In genomic region chr12:54282949-54283593, GRCh38 we compare ENCODE assay signal across 8 cellular contexts. TPM values are rescaled to one million over a fixed set of nuclear protein-coding genes. Genes with fewer than 3 reads are reported as not detected.
DNase-seq lines count a peak whose midpoint lies in the region; ATAC-seq, FAIRE-seq and TF ChIP-seq lines count a peak whose summit lies in the region.

No MANE protein-coding gene starts in this region.

- no peaks in the 10 kb centered on the region for H3K9me3 Mint-ChIP-seq in activated naive CD4-positive, alpha-beta T cell treated with anti-CD3 and anti-CD28 coated beads for 36 hours
- H3K9me3 Mint-ChIP-seq in activated naive CD4-positive, alpha-beta T cell treated with anti-CD3 and anti-CD28 coated beads, Interleukin-2, amount 50 U/mL, for 72 hours = no peaks in the 10 kb centered on the region
- H3K9me3 Mint-ChIP-seq in activated CD8-positive, alpha-beta T cell treated with anti-CD3 and anti-CD28 coated beads, Interleukin-2, amount 10 ng/mL, durations not matched to agents 7 days and 5 days (ENCODE audit: insufficient read depth) = no peaks in the 10 kb centered on the region

- no peaks in the 10 kb centered on the region for H3K36me3 Mint-ChIP-seq in activated naive CD4-positive, alpha-beta T cell treated with anti-CD3 and anti-CD28 coated beads for 36 hours (ENCODE audit: low read depth)
- peaks cover 21 to 34% of the 10 kb centered on the region in 2 donors for H3K36me3 Mint-ChIP-seq in activated naive CD4-positive, alpha-beta T cell treated with anti-CD3 and anti-CD28 coated beads, Interleukin-2, amount 50 U/mL, for 72 hours
- H3K36me3 Mint-ChIP-seq in activated CD8-positive, alpha-beta T cell treated with anti-CD3 and anti-CD28 coated beads, Interleukin-2, amount 10 ng/mL, durations not matched to agents 7 days and 5 days (ENCODE audit: low read depth) = peaks cover 7% of the 10 kb centered on the region

- H3K27me3 Mint-ChIP-seq in activated naive CD4-positive, alpha-beta T cell treated with anti-CD3 and anti-CD28 coated beads for 36 hours (ENCODE audit: low read depth) = no peaks in the 10 kb centered on the region
- no peaks in the 10 kb centered on the region for H3K27me3 Mint-ChIP-seq in activated CD8-positive, alpha-beta T cell treated with anti-CD3 and anti-CD28 coated beads, Interleukin-2, amount 10 ng/mL, durations not matched to agents 7 days and 5 days (ENCODE audit: low read depth)

- no peak overlapping the region for H3K4me3 ChIP-seq in thyroid gland (replicated peaks in 1 of 3)

- H3K27ac Mint-ChIP-seq in activated naive CD4-positive, alpha-beta T cell treated with anti-CD3 and anti-CD28 coated beads for 36 hours = peak overlapping the region; percentile 57
- H3K27ac Mint-ChIP-seq in activated naive CD4-positive, alpha-beta T cell treated with anti-CD3 and anti-CD28 coated beads, Interleukin-2, amount 50 U/mL, for 72 hours = no peak overlapping the region
- no peak overlapping the region for H3K27ac Mint-ChIP-seq in activated CD8-positive, alpha-beta T cell treated with anti-CD3 and anti-CD28 coated beads, Interleukin-2, amount 10 ng/mL, durations not matched to agents 7 days and 5 days

- no peak for ATAC-seq in activated naive CD4-positive, alpha-beta T cell treated with anti-CD3 and anti-CD28 coated beads, Interleukin-2, amount 50 U/mL, for 72 hours
- no peak for ATAC-seq in activated CD8-positive, alpha-beta T cell treated with anti-CD3 and anti-CD28 coated beads, Interleukin-2, amount 10 ng/mL, durations not matched to agents 7 days and 5 days
- ATAC-seq in GM19467 (IDR thresholded peaks at IDR 0.05; ENCODE audit: unreplicated experiment) = no peak

- H3K27ac ChIP-seq in thyroid gland = peak overlapping the region in 2 of 3 donors; percentile 10 to 97

- H3K9me3 ChIP-seq in thyroid gland = no peaks in the 10 kb centered on the region

- peaks cover 57% of the 10 kb centered on the region in 2 donors for H3K36me3 ChIP-seq in thyroid gland

- CTCF ChIA-PET in activated naive CD4-positive, alpha-beta T cell treated with anti-CD3 and anti-CD28 coated beads for 36 hours (lab: Charles Lee) = interaction anchor here (1.8 to 2.0 kb wide), 3 partner anchors 11 to 67 kb away, joined by 3 to 10 read pairs (median 5); no protein-coding TSS in a partner anchor
- CTCF ChIA-PET in activated CD8-positive, alpha-beta T cell treated with anti-CD3 and anti-CD28 coated beads, Interleukin-2, amount 10 ng/mL, durations not matched to agents 7 days and 5 days (lab: Charles Lee) = interaction anchor here (0.6 to 3.8 kb wide), 7 partner anchors 9 to 96 kb away, joined by 3 to 31 read pairs (median 3); partner anchors contain the start of gene COPZ1

- POLR2A ChIA-PET in activated CD8-positive, alpha-beta T cell treated with anti-CD3 and anti-CD28 coated beads, Interleukin-2, amount 10 ng/mL, durations not matched to agents 7 days and 5 days (lab: Charles Lee) = interaction anchor here (0.6 to 1.3 kb wide), 3 partner anchors 17 to 291 kb away, joined by 3 to 7 read pairs (median 4); no protein-coding TSS in a partner anchor

- no peaks in the 10 kb centered on the region for H3K27me3 ChIP-seq in thyroid gland

- no peak overlapping the region for H3K4me3 Mint-ChIP-seq in activated naive CD4-positive, alpha-beta T cell treated with anti-CD3 and anti-CD28 coated beads for 36 hours
- no peak overlapping the region for H3K4me3 Mint-ChIP-seq in activated CD8-positive, alpha-beta T cell treated with anti-CD3 and anti-CD28 coated beads, Interleukin-2, amount 10 ng/mL, durations not matched to agents 7 days and 5 days

- in situ Hi-C loops in G401 (cut with HindIII; ENCODE audit: low sequenced_read_pairs) = no loop called here

- no peak for TF ChIP-seq POLR2A in thyroid gland (IDR thresholded peaks at IDR 0.05)
- TF ChIP-seq POLR2A in H54 (IDR thresholded peaks at IDR 0.05; ENCODE audit: low read depth, low read length) = no peak

- WGBS in thyroid gland, 2 donors = 56% methylated on average over 11 of the region's 11 CpGs

- DNase-seq in activated naive CD4-positive, alpha-beta T cell treated with anti-CD3 and anti-CD28 coated beads for 36 hours = peak; percentile 51
- DNase-seq in activated naive CD4-positive, alpha-beta T cell treated with anti-CD3 and anti-CD28 coated beads, Interleukin-2, amount 50 U/mL, for 72 hours (ENCODE audit: low spot score in 2 of 2) = no peak
- DNase-seq in activated CD8-positive, alpha-beta T cell treated with anti-CD3 and anti-CD28 coated beads, Interleukin-2, amount 10 ng/mL, durations not matched to agents 7 days and 5 days = peak; percentile 45
- peak; percentile 54 for DNase-seq in islet precursor cell
- DNase-seq in thyroid gland = no peak
- no peak for DNase-seq in H54 (ENCODE audit: insufficient read length, low spot score)
- no peak for DNase-seq in G401 (ENCODE audit: low spot score)

- intact Hi-C loops in activated naive CD4-positive, alpha-beta T cell treated with anti-CD3 and anti-CD28 coated beads for 36 hours (cut with micrococcal nuclease) = loop anchor here (5.0 kb wide), 3 partner anchors 201 to 1076 kb away; partner anchors contain the start of genes HOXC10 and ITGB7
- intact Hi-C loops in thyroid gland (cut with DNase I) = no loop called here

- H3K4me1 Mint-ChIP-seq in activated naive CD4-positive, alpha-beta T cell treated with anti-CD3 and anti-CD28 coated beads for 36 hours (ENCODE audit: low read depth) = peaks cover 41% of the 10 kb centered on the region
- H3K4me1 Mint-ChIP-seq in activated CD8-positive, alpha-beta T cell treated with anti-CD3 and anti-CD28 coated beads, Interleukin-2, amount 10 ng/mL, durations not matched to agents 7 days and 5 days (ENCODE audit: low read depth) = peaks cover 53% of the 10 kb centered on the region

- peaks cover 48 to 50% of the 10 kb centered on the region in 2 donors for H3K4me1 ChIP-seq in thyroid gland

- FAIRE-seq in H54 (lab: Jason Lieb, UNC) = no peak

- TF ChIP-seq CTCF in thyroid gland (IDR thresholded peaks at IDR 0.05) = no peak

RNA-seq across cellular contexts. Expression of gene HNRNPA1, which starts 2.5 kb away (rescaled TPM):
- total RNA-seq in activated naive CD4-positive, alpha-beta T cell treated with anti-CD3 and anti-CD28 coated beads for 36 hours = 1,000 to 10,000 TPM; 2,231 to 2,234 TPM
- 1,000 to 10,000 TPM; 1,446 to 2,174 TPM for total RNA-seq in activated naive CD4-positive, alpha-beta T cell treated with anti-CD3 and anti-CD28 coated beads, Interleukin-2, amount 50 U/mL, for 72 hours
- total RNA-seq in activated CD8-positive, alpha-beta T cell treated with anti-CD3 and anti-CD28 coated beads, Interleukin-2, amount 10 ng/mL, durations not matched to agents 7 days and 5 days = 1,000 to 10,000 TPM; 1,520 to 1,553 TPM
- 100 to 1,000 TPM; 298 to 519 (median 435) TPM for total RNA-seq in thyroid gland
- 312 and 417 TPM in 2 replicates for total RNA-seq in G401 (2014; rRNA removed; shearing (Covaris generic))

RNA-seq across cellular contexts. Expression of gene CBX5, which starts 3.1 kb away (rescaled TPM):
- total RNA-seq in activated naive CD4-positive, alpha-beta T cell treated with anti-CD3 and anti-CD28 coated beads for 36 hours = 100 to 1,000 TPM; 169 to 173 TPM
- 100 to 1,000 TPM; 115 to 169 TPM for total RNA-seq in activated naive CD4-positive, alpha-beta T cell treated with anti-CD3 and anti-CD28 coated beads, Interleukin-2, amount 50 U/mL, for 72 hours
- 100 to 1,000 TPM; 145 to 148 TPM for total RNA-seq in activated CD8-positive, alpha-beta T cell treated with anti-CD3 and anti-CD28 coated beads, Interleukin-2, amount 10 ng/mL, durations not matched to agents 7 days and 5 days
- 10 to 100 TPM; 56.2 to 97.4 (median 87.1) TPM for total RNA-seq in thyroid gland
- total RNA-seq in G401 (2014; rRNA removed; shearing (Covaris generic)) = 59.0 and 67.6 TPM in 2 replicates

RNA-seq across cellular contexts. Expression of gene NFE2, which starts 17.7 kb away (rescaled TPM):
- total RNA-seq in activated naive CD4-positive, alpha-beta T cell treated with anti-CD3 and anti-CD28 coated beads for 36 hours = not detected
- under 1 TPM in 1 of 2 donors, not detected in 1; 0.20 TPM for total RNA-seq in activated naive CD4-positive, alpha-beta T cell treated with anti-CD3 and anti-CD28 coated beads, Interleukin-2, amount 50 U/mL, for 72 hours
- not detected for total RNA-seq in activated CD8-positive, alpha-beta T cell treated with anti-CD3 and anti-CD28 coated beads, Interleukin-2, amount 10 ng/mL, durations not matched to agents 7 days and 5 days
- total RNA-seq in thyroid gland = 1 to 10 TPM in 1 of 4 donors, under 1 TPM in 3; 0.56 to 1.7 (median 0.61) TPM
- total RNA-seq in G401 (2014; rRNA removed; shearing (Covaris generic)) = 13.7 and 18.5 TPM in 2 replicates

RNA-seq across cellular contexts. Expression of gene COPZ1, which starts 41.9 kb away (rescaled TPM):
- 100 to 1,000 TPM in 1 of 2 experiments, 10 to 100 TPM in 1; 98.0 to 105 TPM for total RNA-seq in activated naive CD4-positive, alpha-beta T cell treated with anti-CD3 and anti-CD28 coated beads for 36 hours
- 100 to 1,000 TPM in 1 of 2 donors, 10 to 100 TPM in 1; 99.1 to 101 TPM for total RNA-seq in activated naive CD4-positive, alpha-beta T cell treated with anti-CD3 and anti-CD28 coated beads, Interleukin-2, amount 50 U/mL, for 72 hours
- 100 to 1,000 TPM; 105 to 112 TPM for total RNA-seq in activated CD8-positive, alpha-beta T cell treated with anti-CD3 and anti-CD28 coated beads, Interleukin-2, amount 10 ng/mL, durations not matched to agents 7 days and 5 days
- total RNA-seq in thyroid gland = 100 to 1,000 TPM; 181 to 284 (median 236) TPM
- total RNA-seq in G401 (2014; rRNA removed; shearing (Covaris generic)) = 219 and 225 TPM in 2 replicates

Comparison
In these comparisons a context has a peak if more than half of its experiments do, and no peak if none do; other contexts are left out.
1. DNase-seq: peak in activated naive CD4-positive, alpha-beta T cell treated with anti-CD3 and anti-CD28 coated beads for 36 hours (single experiment), activated CD8-positive, alpha-beta T cell treated with anti-CD3 and anti-CD28 coated beads, Interleukin-2, amount 10 ng/mL, durations not matched to agents 7 days and 5 days (single experiment) and islet precursor cell (single experiment); none in activated naive CD4-positive, alpha-beta T cell treated with anti-CD3 and anti-CD28 coated beads, Interleukin-2, amount 50 U/mL, for 72 hours (0 of 2), thyroid gland (0 of 2), H54 (single experiment) and G401 (single experiment).